Comparison of ENCODE assay signal across 14 cellular contexts in genomic region chr16:84085774-84086173, GRCh38. TPM values are rescaled to one million over a fixed set of nuclear protein-coding genes. Genes with fewer than 3 reads are reported as not detected.
DNase-seq lines count a peak whose midpoint lies in the region; ATAC-seq, FAIRE-seq and TF ChIP-seq lines count a peak whose summit lies in the region.
"Had no signal": no experiment of that assay in that cellular context is flagged by ENCODE, and none has a peak within 500 bp of the region (broad histone marks: within the 10 kb centered on the region; RNA-seq: fewer than 3 reads in every experiment).

No MANE protein-coding gene starts in this region.

- intact Hi-C loops in GM12878 (cut with micrococcal nuclease; ENCODE audit: unreplicated experiment) = loop anchor here (5.0 kb wide), 1 partner anchor 222 kb away; no protein-coding TSS in a partner anchor

- H3K36me3 ChIP-seq in BLaER1 = peaks cover 64% of the 10 kb centered on the region
- peaks cover 18 to 43% of the 10 kb centered on the region in 2 experiments for H3K36me3 ChIP-seq in GM12878 (ENCODE audit: control insufficient read depth in 2 of 2, insufficient read depth in 2 of 2, low read length in 1 of 2)

- no peak for TF ChIP-seq POLR2A in GM12878 (IDR thresholded peaks at IDR 0.05; ENCODE audit: low read depth, low read length)

- SMC1A ChIA-PET in GM12878 (lab: Charles Lee; ENCODE audit: uncharacterized antibody, unreplicated experiment) = interaction anchor here (1.0 to 7.1 kb wide), 8 partner anchors 18 to 102 kb away, joined by 3 to 61 read pairs (median 5); partner anchors contain the start of genes MBTPS1 and TAF1C

- TF ChIP-seq CTCF in GM10248 (IDR thresholded peaks at IDR 0.05; ENCODE audit: control extremely low read depth, extremely low read depth, low read depth, missing control alignments) = no peak
- TF ChIP-seq CTCF in GM12878 (IDR thresholded peaks at IDR 0.05 in 2 of 3, conservative IDR thresholded peaks at IDR 0.05 in 1 of 3; ENCODE audit: control insufficient read depth in 2 of 3, extremely low read depth in 1 of 3, insufficient read depth in 1 of 3, low read depth in 3 of 3, low read length in 3 of 3) = no peak

- H3K9me3 ChIP-seq in BLaER1 = no peaks in the 10 kb centered on the region
- H3K9me3 ChIP-seq in GM12878 (replicated peaks; ENCODE audit: control insufficient read depth, insufficient read depth, low read length) = no peaks in the 10 kb centered on the region
- H3K9me3 ChIP-seq: ascending aorta had no signal

- no TSS peak for BruUV-seq in GM12878 (replicated peaks; lab: Mats Ljungman, UMichigan)

- H4K20me1 ChIP-seq in BLaER1 (peaks cover 70% of the 10 kb centered on the region), GM12878 (ENCODE audit: control insufficient read depth, insufficient read depth) (peaks cover 10% of the 10 kb centered on the region)

- H3K27ac ChIP-seq in BLaER1 (peak overlapping the region; percentile 54), GM12878 (ENCODE audit: control insufficient read depth, insufficient read depth) (no peak overlapping the region)
- H3K27ac ChIP-seq: ascending aorta, KMS-11 had no signal

- under 1% methylated on average over 6 of the region's 6 CpGs for WGBS in GM12878 (ENCODE audit: insufficient coverage, insufficient replicate concordance, low lambda C conversion rate, missing lambda C conversion rate)

- in situ Hi-C loops in GM12878 (cut with MboI) = loop anchor here (5.0 kb wide), 2 partner anchors 57 to 102 kb away; partner anchors contain the start of gene TAF1C

- no peaks in the 10 kb centered on the region for H3K79me2 ChIP-seq in GM12878 (ENCODE audit: control insufficient read depth, insufficient read depth, low read length)

- DNase-seq in GM10248 (ENCODE audit: extremely low spot score) (peak; percentile 44), NOMO-1 treated with dmso at 0.1 percent for 144 hours (lab: John Stamatoyannopoulos, UW; ENCODE audit: unreplicated experiment) (peak; percentile 54), GM12878 (ENCODE audit: low read depth, low spot score) (no peak), mucosa of gallbladder (ENCODE audit: low spot score) (no peak)
- DNase-seq: C1 segment of cervical spinal cord, dorsolateral prefrontal cortex, NCI-H2171, T1000 had no signal

- H3K4me3 ChIP-seq in BLaER1 (peak overlapping the region; percentile 49), GM12878 (no peak overlapping the region)
- H3K4me3 ChIP-seq: ascending aorta, dorsolateral prefrontal cortex had no signal

- no peak for TF ChIP-seq EP300 in GM12878 (IDR thresholded peaks at IDR 0.05; ENCODE audit: borderline replicate concordance in 1 of 2, control insufficient read depth in 1 of 2, low read depth in 2 of 2, low read length in 2 of 2)

- ATAC-seq in GM12878 (peak; percentile 53), GM18519 (IDR thresholded peaks at IDR 0.05; ENCODE audit: low FRiP score, unreplicated experiment) (no peak), HG03565 (IDR thresholded peaks at IDR 0.05; ENCODE audit: unreplicated experiment) (no peak), HG03439 (IDR thresholded peaks at IDR 0.05; ENCODE audit: unreplicated experiment) (no peak)

- TF ChIP-seq RAD21 in GM12878 (IDR thresholded peaks at IDR 0.05; ENCODE audit: insufficient read depth, low read depth, low read length) = no peak

- POLR2A ChIA-PET in GM10248 (lab: Yijun Ruan, JAX) = interaction anchor here (1.0 kb wide), 1 partner anchor 31 kb away, joined by 3 read pairs; the partner anchor contains the start of gene MBTPS1
- POLR2A ChIA-PET in GM12878 (lab: Charles Lee) = no interaction called here

- RAD21 ChIA-PET in GM12878 (lab: Charles Lee; ENCODE audit: unreplicated experiment) = interaction anchor here (0.7 to 7.3 kb wide), 6 partner anchors 20 to 101 kb away, joined by 3 to 49 read pairs (median 8); partner anchors contain the start of genes MBTPS1 and TAF1C

- CTCF ChIA-PET in GM10248 (lab: Yijun Ruan, JAX) (interaction anchor here (1.0 to 13.5 kb wide), 17 partner anchors 8 to 885 kb away, joined by 3 to 155 read pairs (median 5); partner anchors contain the start of genes MBTPS1 and TAF1C), GM12878 (lab: Yijun Ruan, JAX) (interaction anchor here (0.6 to 7.9 kb wide), 15 partner anchors 20 to 421 kb away, joined by 3 to 102 read pairs (median 5); partner anchors contain the start of genes ADAD2, MBTPS1 and TAF1C)

- H3K9ac ChIP-seq in BLaER1 (peak overlapping the region; percentile 39; the same call in 1 of the 2 replicates), GM12878 (ENCODE audit: control insufficient read depth, insufficient read depth, low read length) (no peak overlapping the region)
- H3K9ac ChIP-seq: KMS-11 had no signal

- H3K4me1 ChIP-seq in BLaER1 (peaks cover 79% of the 10 kb centered on the region), GM12878 (ENCODE audit: control insufficient read depth, insufficient read depth, low read length) (peaks cover 49% of the 10 kb centered on the region)

- H3K27me3 ChIP-seq in BLaER1 (no peaks in the 10 kb centered on the region), GM12878 (replicated peaks in 1 of 2; ENCODE audit: control insufficient read depth in 2 of 2, insufficient read depth in 2 of 2, low read length in 1 of 2) (no peaks in the 10 kb centered on the region)
- H3K27me3 ChIP-seq: ascending aorta, dorsolateral prefrontal cortex had no signal

- H3K4me2 ChIP-seq in BLaER1 = peak overlapping the region; percentile 90
- peak overlapping the region; percentile 49 for H3K4me2 ChIP-seq in GM12878 (ENCODE audit: control insufficient read depth, insufficient read depth)
- H3K4me2 ChIP-seq: KMS-11 had no signal

- peak; percentile 61 for FAIRE-seq in GM12878 (lab: Jason Lieb, UNC)

- no peak overlapping the region for H2AFZ ChIP-seq in GM12878 (ENCODE audit: control insufficient read depth, low read depth, low read length)

RNA-seq across cellular contexts. Expression of gene MBTPS1, which starts 31.0 kb away (rescaled TPM):
- total RNA-seq in GM12878 (2013; cell fraction: nucleolus; rRNA removed) = 193 and 215 TPM in 2 replicates
- total RNA-seq in GM12878 (2014; rRNA removed) (37.5 and 39.5 TPM in 2 replicates), GM12878 (2014; rRNA removed; fragmentation: Illumina TruSeq; extraction: Trizol) (21.9 and 23.7 TPM in 2 replicates), GM12878 (2021) (28.1 and 37.5 TPM in 2 replicates), mucosa of gallbladder (87.6 TPM)
- polyA plus RNA-seq in GM12878 (2011; ENCODE audit: low read depth) = 16.7 TPM
- polyA plus RNA-seq in GM12878 (2011; rRNA removed) (39.5 and 43.9 TPM in 2 replicates), GM12878 (2014; fragmentation: Illumina TruSeq; extraction: Trizol) (24.9 and 28.7 TPM in 2 replicates), GM12878 (2014; fragmentation: Nextera tagmentation; extraction: Ambion mirVana) (1 to 10 TPM; 1.3 to 3.3 TPM), GM12878 (2014; rRNA removed) (33.8 and 34.6 TPM in 2 replicates), GM12878 (2016; fragmentation: Nextera tagmentation; extraction: Ambion mirVana) (10 to 100 TPM; 35.9 to 37.4 TPM)
- 31.3 and 41.1 TPM in 2 replicates for polyA plus RNA-seq in GM12878 (2011; cell fraction: cytosol; rRNA removed)
- 117 and 119 TPM in 2 replicates for polyA plus RNA-seq in GM12878 (2011; cell fraction: nucleus; rRNA removed)
- 27.7 and 30.7 TPM in 2 replicates for polyA plus RNA-seq in GM12878 (2012)
- polyA minus RNA-seq in GM12878 (2011; rRNA and poly(A)+ RNA removed) = 63.2 and 68.7 TPM in 2 replicates
- polyA minus RNA-seq in GM12878 (2011; cell fraction: cytosol; rRNA and poly(A)+ RNA removed) = 17.4 and 20.7 TPM in 2 replicates
- polyA minus RNA-seq in GM12878 (2011; cell fraction: nucleus; rRNA and poly(A)+ RNA removed) = 88.0 and 117 TPM in 2 replicates

RNA-seq across cellular contexts. Expression of gene SLC38A8, which starts 43.2 kb away (rescaled TPM):
- total RNA-seq in GM12878 (2013; cell fraction: nucleolus; rRNA removed) = not detected in 2 replicates
- total RNA-seq in GM12878 (2014; rRNA removed) (not detected in 2 replicates), GM12878 (2014; rRNA removed; fragmentation: Illumina TruSeq; extraction: Trizol) (not detected in 2 replicates), GM12878 (2021) (not detected in 2 replicates), mucosa of gallbladder (not detected)
- polyA plus RNA-seq in GM12878 (2011; ENCODE audit: low read depth) = not detected
- polyA plus RNA-seq in GM12878 (2011; rRNA removed) (not detected in 2 replicates), GM12878 (2014; fragmentation: Illumina TruSeq; extraction: Trizol) (not detected in 2 replicates), GM12878 (2014; fragmentation: Nextera tagmentation; extraction: Ambion mirVana) (not detected), GM12878 (2014; rRNA removed) (not detected in 2 replicates), GM12878 (2016; fragmentation: Nextera tagmentation; extraction: Ambion mirVana) (not detected)
- not detected in 2 replicates for polyA plus RNA-seq in GM12878 (2011; cell fraction: cytosol; rRNA removed)
- not detected in 2 replicates for polyA plus RNA-seq in GM12878 (2011; cell fraction: nucleus; rRNA removed)
- polyA plus RNA-seq in GM12878 (2012) = not detected in 2 replicates
- polyA minus RNA-seq in GM12878 (2011; rRNA and poly(A)+ RNA removed) = not detected in 2 replicates
- polyA minus RNA-seq in GM12878 (2011; cell fraction: cytosol; rRNA and poly(A)+ RNA removed) = not detected in 2 replicates
- not detected in 2 replicates for polyA minus RNA-seq in GM12878 (2011; cell fraction: nucleus; rRNA and poly(A)+ RNA removed)
- total RNA-seq: ascending aorta had no signal

RNA-seq across cellular contexts. Expression of gene HSDL1, which starts 59.2 kb away (rescaled TPM):
- 15.6 and 18.8 TPM in 2 replicates for total RNA-seq in GM12878 (2013; cell fraction: nucleolus; rRNA removed)
- total RNA-seq in GM12878 (2014; rRNA removed) (5.5 and 7.8 TPM in 2 replicates), GM12878 (2014; rRNA removed; fragmentation: Illumina TruSeq; extraction: Trizol) (5.5 and 5.6 TPM in 2 replicates), GM12878 (2021) (5.5 and 6.8 TPM in 2 replicates), mucosa of gallbladder (16.3 TPM)
- polyA plus RNA-seq in GM12878 (2011; ENCODE audit: low read depth) = 4.1 TPM
- polyA plus RNA-seq in GM12878 (2011; rRNA removed) (13.4 and 17.4 TPM in 2 replicates), GM12878 (2014; fragmentation: Illumina TruSeq; extraction: Trizol) (7.0 and 10.6 TPM in 2 replicates), GM12878 (2014; fragmentation: Nextera tagmentation; extraction: Ambion mirVana) (1 to 10 TPM; 2.0 to 3.6 TPM), GM12878 (2014; rRNA removed) (5.6 and 7.5 TPM in 2 replicates), GM12878 (2016; fragmentation: Nextera tagmentation; extraction: Ambion mirVana) (1 to 10 TPM; 4.4 to 5.7 TPM)
- polyA plus RNA-seq in GM12878 (2011; cell fraction: cytosol; rRNA removed) = 5.6 and 8.1 TPM in 2 replicates
- polyA plus RNA-seq in GM12878 (2011; cell fraction: nucleus; rRNA removed) = 13.9 and 17.2 TPM in 2 replicates
- 6.3 and 7.9 TPM in 2 replicates for polyA plus RNA-seq in GM12878 (2012)
- polyA minus RNA-seq in GM12878 (2011; rRNA and poly(A)+ RNA removed) = 8.8 and 12.1 TPM in 2 replicates
- polyA minus RNA-seq in GM12878 (2011; cell fraction: cytosol; rRNA and poly(A)+ RNA removed) = 2.8 and 3.0 TPM in 2 replicates
- polyA minus RNA-seq in GM12878 (2011; cell fraction: nucleus; rRNA and poly(A)+ RNA removed) = 3.4 and 5.8 TPM in 2 replicates

RNA-seq across cellular contexts. Expression of gene DNAAF1, which starts 59.3 kb away (rescaled TPM):
- total RNA-seq in GM12878 (2013; cell fraction: nucleolus; rRNA removed) = not detected in 2 replicates
- total RNA-seq in GM12878 (2014; rRNA removed) (not detected in 2 replicates), GM12878 (2014; rRNA removed; fragmentation: Illumina TruSeq; extraction: Trizol) (not detected in 2 replicates), GM12878 (2021) (not detected in 2 replicates), mucosa of gallbladder (0.46 TPM)
- polyA plus RNA-seq in GM12878 (2011; ENCODE audit: low read depth) = not detected
- polyA plus RNA-seq in GM12878 (2011; rRNA removed) (not detected in 2 replicates), GM12878 (2014; fragmentation: Illumina TruSeq; extraction: Trizol) (0.04 TPM in 1 of 2 replicates, not detected in the other), GM12878 (2014; fragmentation: Nextera tagmentation; extraction: Ambion mirVana) (under 1 TPM; 0.02 to 0.11 TPM), GM12878 (2014; rRNA removed) (not detected in 2 replicates), GM12878 (2016; fragmentation: Nextera tagmentation; extraction: Ambion mirVana) (under 1 TPM in 1 of 2 experiments, not detected in 1; 0.76 TPM)
- not detected in 2 replicates for polyA plus RNA-seq in GM12878 (2011; cell fraction: cytosol; rRNA removed)
- not detected in 2 replicates for polyA plus RNA-seq in GM12878 (2011; cell fraction: nucleus; rRNA removed)
- polyA plus RNA-seq in GM12878 (2012) = 0.30 and 1.2 TPM in 2 replicates
- not detected in 2 replicates for polyA minus RNA-seq in GM12878 (2011; rRNA and poly(A)+ RNA removed)
- polyA minus RNA-seq in GM12878 (2011; cell fraction: cytosol; rRNA and poly(A)+ RNA removed) = not detected in 2 replicates
- polyA minus RNA-seq in GM12878 (2011; cell fraction: nucleus; rRNA and poly(A)+ RNA removed) = not detected in 2 replicates
- total RNA-seq: ascending aorta had no signal

Comparison
In these comparisons a context has a peak if more than half of its experiments do, and no peak if none do; other contexts are left out.
1. DNase-seq: peak in GM10248 (single experiment) and NOMO-1 treated with dmso at 0.1 percent for 144 hours (single experiment); none in GM12878 (single experiment) and mucosa of gallbladder (single experiment).